10 cellular contexts compared by ENCODE assay signal in genomic region chr16:17258848-17259713, GRCh38.
DNase-seq lines count a peak whose midpoint lies in the region; ATAC-seq and TF ChIP-seq lines count a peak whose summit lies in the region.
"Had no signal": no experiment of that assay in that cellular context is flagged by ENCODE, and none has a peak within 500 bp of the region (broad histone marks: within the 10 kb centered on the region; RNA-seq: fewer than 3 reads in every experiment).

No MANE protein-coding gene starts in this region.

- peaks cover 12% of the 10 kb centered on the region for H3K36me3 Mint-ChIP-seq in dendritic cell treated with granulocyte-macrophage colony-stimulating factor and Interleukin-4, amounts not matched to agents 40 ng/mL and 50 ng/mL, for 4 days (ENCODE audit: low read depth)

- H3K27me3 ChIP-seq in upper lobe of left lung (no peaks in the 10 kb centered on the region), SJCRH30 (no peaks in the 10 kb centered on the region)
- H3K27me3 ChIP-seq: BE2C had no signal

- WGBS in upper lobe of left lung, 2 donors, result 85% methylated on average over 22 to 23 of the region's 23 CpGs

- no peak for TF ChIP-seq POLR2A in upper lobe of left lung (IDR thresholded peaks at IDR 0.05)

- H3K9me3 Mint-ChIP-seq in dendritic cell treated with granulocyte-macrophage colony-stimulating factor and Interleukin-4, amounts not matched to agents 40 ng/mL and 50 ng/mL, for 4 days, result no peaks in the 10 kb centered on the region
- H3K9me3 Mint-ChIP-seq: T-helper 1 cell treated with Interleukin-12 subunit alpha and Interleukin-12 subunit beta and Interleukin-4 antibody, amounts not matched to agents 30 μg/mL and 1 μg/mL, for 36 hours had no signal

- H3K4me1 ChIP-seq in upper lobe of left lung (peaks cover 0 to 3% (median 1%) of the 10 kb centered on the region in 4 donors), SJCRH30 (no peaks in the 10 kb centered on the region)
- H3K4me1 ChIP-seq: BE2C had no signal

- TF ChIP-seq CTCF in upper lobe of left lung (IDR thresholded peaks at IDR 0.05), result no peak

- peak overlapping the region; percentile 7 to 78 (median 62) for H3K27ac ChIP-seq in upper lobe of left lung
- H3K27ac ChIP-seq in SJCRH30, result no peak overlapping the region

- H3K4me1 Mint-ChIP-seq in dendritic cell treated with granulocyte-macrophage colony-stimulating factor and Interleukin-4, amounts not matched to agents 40 ng/mL and 50 ng/mL, for 4 days (ENCODE audit: low read depth), result peaks cover 41% of the 10 kb centered on the region

- H3K9me3 ChIP-seq in upper lobe of left lung (no peaks in the 10 kb centered on the region), SJCRH30 (replicated peaks) (no peaks in the 10 kb centered on the region)
- H3K9me3 ChIP-seq: BE2C had no signal

- H3K4me3 ChIP-seq in upper lobe of left lung (peak overlapping the region in 1 of 4 donors; percentile 20), SJCRH30 (no peak overlapping the region)

- H3K4me3 Mint-ChIP-seq in dendritic cell treated with granulocyte-macrophage colony-stimulating factor and Interleukin-4, amounts not matched to agents 40 ng/mL and 50 ng/mL, for 4 days, result peak overlapping the region; percentile 70
- H3K4me3 Mint-ChIP-seq: T-helper 1 cell treated with Interleukin-12 subunit alpha and Interleukin-12 subunit beta and Interleukin-4 antibody, amounts not matched to agents 30 μg/mL and 1 μg/mL, for 36 hours had no signal

- H3K36me3 ChIP-seq in upper lobe of left lung, result no peaks in the 10 kb centered on the region
- H3K36me3 ChIP-seq in SJCRH30, result no peaks in the 10 kb centered on the region
- H3K36me3 ChIP-seq: BE2C had no signal

- H3K27ac Mint-ChIP-seq in dendritic cell treated with granulocyte-macrophage colony-stimulating factor and Interleukin-4, amounts not matched to agents 40 ng/mL and 50 ng/mL, for 4 days, result peak overlapping the region; percentile 93
- H3K27ac Mint-ChIP-seq: T-helper 1 cell treated with Interleukin-12 subunit alpha and Interleukin-12 subunit beta and Interleukin-4 antibody, amounts not matched to agents 30 μg/mL and 1 μg/mL, for 36 hours had no signal

- ATAC-seq in left ventricle myocardium superior (peak; percentile 19), Right ventricle myocardium inferior (no peak), HG03280 (IDR thresholded peaks at IDR 0.05; ENCODE audit: unreplicated experiment) (peak; percentile 72), upper lobe of left lung (ENCODE audit: low FRiP score in 2 of 2) (peak in 1 of 2 donors; percentile 75), HG03025 (IDR thresholded peaks at IDR 0.05; ENCODE audit: low FRiP score, unreplicated experiment) (no peak)

- DNase-seq in left ventricle myocardium superior, result no peak
- DNase-seq in Right ventricle myocardium inferior (ENCODE audit: missing footprints), result no peak
- peak; percentile 25 to 27 for DNase-seq in upper lobe of left lung
- DNase-seq in SJCRH30, result no peak
- DNase-seq in HPDE6-E6E7 (ENCODE audit: extremely low spot score), result no peak
- DNase-seq: BE2C had no signal

- H3K27me3 Mint-ChIP-seq in dendritic cell treated with granulocyte-macrophage colony-stimulating factor and Interleukin-4, amounts not matched to agents 40 ng/mL and 50 ng/mL, for 4 days, result no peaks in the 10 kb centered on the region

- TF ChIP-seq EP300 in upper lobe of left lung (IDR thresholded peaks at IDR 0.05), result no peak

- intact Hi-C loops in left ventricle myocardium superior (cut with micrococcal nuclease), result no loop called here
- intact Hi-C loops in Right ventricle myocardium inferior (cut with DNase I), result no loop called here
- intact Hi-C loops in dendritic cell treated with granulocyte-macrophage colony-stimulating factor and Interleukin-4, amounts not matched to agents 40 ng/mL and 50 ng/mL, for 4 days (cut with micrococcal nuclease), result no loop called here

Comparison
In these comparisons a context has a peak if more than half of its experiments do, and no peak if none do; other contexts are left out.
1. ATAC-seq: peak in left ventricle myocardium superior (single experiment) and HG03280 (single experiment); none in Right ventricle myocardium inferior (single experiment) and HG03025 (single experiment).
2. DNase-seq: peak in upper lobe of left lung (2 of 2); none in left ventricle myocardium superior (single experiment), Right ventricle myocardium inferior (single experiment), SJCRH30 (0 of 2) and HPDE6-E6E7 (single experiment).